ENCODE assay signal across 14 cellular contexts in genomic region chr9:115845648-115846312, GRCh38.
DNase-seq lines count a peak whose midpoint lies in the region; TF ChIP-seq lines count a peak whose summit lies in the region.
"Had no signal": no experiment of that assay in that cellular context is flagged by ENCODE, and none has a peak within 500 bp of the region (broad histone marks: within the 10 kb centered on the region; RNA-seq: fewer than 3 reads in every experiment).

No MANE protein-coding gene starts in this region.

- H3K36me3 ChIP-seq in adipocyte (ENCODE audit: control insufficient read depth, insufficient read depth, low read length, severe bottlenecking) (no peaks in the 10 kb centered on the region), smooth muscle cell (ENCODE audit: low read depth) (no peaks in the 10 kb centered on the region)
- H3K36me3 ChIP-seq: thoracic aorta had no signal

- 80% methylated on average over 3 of the region's 3 CpGs for WGBS in smooth muscle cell (ENCODE audit: low lambda C conversion rate)

- peak; percentile 93 for DNase-seq in HCEC 1CT
- DNase-seq in adipocyte (ENCODE audit: low read depth): peak; percentile 67
- DNase-seq in fibroblast of villous mesenchyme (ENCODE audit: low read depth): peak; percentile 96
- no peak for DNase-seq in smooth muscle cell (lab: John Stamatoyannopoulos, UW; ENCODE audit: unreplicated experiment)
- DNase-seq in OCI-M1 (lab: John Stamatoyannopoulos, UW): no peak
- DNase-seq in NCI-H2171 treated with DMSO at 0.1 percent for 48 hours (lab: John Stamatoyannopoulos, UW): no peak
- DNase-seq in NCI-H2227 treated with DMSO at 0.1 percent for 48 hours (lab: John Stamatoyannopoulos, UW): no peak
- DNase-seq: activated naive CD4-positive, alpha-beta T cell treated with anti-CD3 and anti-CD28 coated beads, Interleukin-2, amount 10 ng/mL, durations not matched to agents 7 days and 5 days; left ventricle myocardium superior; NCI-H345; RPMI8226; T-helper 9 cell had no signal

- H3K79me2 ChIP-seq in smooth muscle cell (ENCODE audit: low read depth): no peaks in the 10 kb centered on the region

- no peaks in the 10 kb centered on the region for H3F3A ChIP-seq in smooth muscle cell (ENCODE audit: low read depth)

- TF ChIP-seq CTCF in fibroblast of villous mesenchyme (IDR thresholded peaks at IDR 0.05; ENCODE audit: insufficient read depth, low read depth, low read length) (no peak), smooth muscle cell (IDR thresholded peaks at IDR 0.05; ENCODE audit: borderline replicate concordance, insufficient read depth, poor library complexity, severe bottlenecking) (no peak)

- H2AFZ ChIP-seq in smooth muscle cell (ENCODE audit: low read depth): no peak overlapping the region

- no peaks in the 10 kb centered on the region for H4K20me1 ChIP-seq in smooth muscle cell (ENCODE audit: low read depth)

- H3K4me2 ChIP-seq in smooth muscle cell: peak overlapping the region; percentile 25

- H3K4me1 ChIP-seq in adipocyte (ENCODE audit: control insufficient read depth, insufficient read depth, low read length): peaks cover 21% of the 10 kb centered on the region
- no peaks in the 10 kb centered on the region for H3K4me1 ChIP-seq in smooth muscle cell (ENCODE audit: low read depth)

- H3K4me3 ChIP-seq in adipocyte (ENCODE audit: low read length): no peak overlapping the region
- no peak overlapping the region for H3K4me3 ChIP-seq in fibroblast of villous mesenchyme (ENCODE audit: low read depth, low read length)
- H3K4me3 ChIP-seq in smooth muscle cell: no peak overlapping the region
- H3K4me3 ChIP-seq: coronary artery, thoracic aorta had no signal

- H3K27me3 ChIP-seq in adipocyte (replicated peaks; ENCODE audit: control insufficient read depth, insufficient read depth, low read length) (no peaks in the 10 kb centered on the region), smooth muscle cell (ENCODE audit: low read depth) (no peaks in the 10 kb centered on the region)

- H3K9me3 ChIP-seq in adipocyte (ENCODE audit: control insufficient read depth, low read length): no peaks in the 10 kb centered on the region
- no peaks in the 10 kb centered on the region for H3K9me3 ChIP-seq in smooth muscle cell (replicated peaks; ENCODE audit: low read depth)
- H3K9me3 ChIP-seq: thoracic aorta had no signal

- H3K9ac ChIP-seq in adipocyte (ENCODE audit: low read length) (no peak overlapping the region), smooth muscle cell (ENCODE audit: low read depth) (peak overlapping the region; percentile 32)

- peak overlapping the region; percentile 81 for H3K27ac ChIP-seq in smooth muscle cell (ENCODE audit: low read depth)
- H3K27ac ChIP-seq: coronary artery, thoracic aorta had no signal

Comparison
In these comparisons a context has a peak if more than half of its experiments do, and no peak if none do; other contexts are left out.
1. DNase-seq: peak in HCEC 1CT (single experiment), adipocyte (single experiment) and fibroblast of villous mesenchyme (single experiment); none in smooth muscle cell (single experiment), OCI-M1 (single experiment), NCI-H2171 treated with DMSO at 0.1 percent for 48 hours (single experiment) and NCI-H2227 treated with DMSO at 0.1 percent for 48 hours (single experiment).